In the genomic region with DNA sequence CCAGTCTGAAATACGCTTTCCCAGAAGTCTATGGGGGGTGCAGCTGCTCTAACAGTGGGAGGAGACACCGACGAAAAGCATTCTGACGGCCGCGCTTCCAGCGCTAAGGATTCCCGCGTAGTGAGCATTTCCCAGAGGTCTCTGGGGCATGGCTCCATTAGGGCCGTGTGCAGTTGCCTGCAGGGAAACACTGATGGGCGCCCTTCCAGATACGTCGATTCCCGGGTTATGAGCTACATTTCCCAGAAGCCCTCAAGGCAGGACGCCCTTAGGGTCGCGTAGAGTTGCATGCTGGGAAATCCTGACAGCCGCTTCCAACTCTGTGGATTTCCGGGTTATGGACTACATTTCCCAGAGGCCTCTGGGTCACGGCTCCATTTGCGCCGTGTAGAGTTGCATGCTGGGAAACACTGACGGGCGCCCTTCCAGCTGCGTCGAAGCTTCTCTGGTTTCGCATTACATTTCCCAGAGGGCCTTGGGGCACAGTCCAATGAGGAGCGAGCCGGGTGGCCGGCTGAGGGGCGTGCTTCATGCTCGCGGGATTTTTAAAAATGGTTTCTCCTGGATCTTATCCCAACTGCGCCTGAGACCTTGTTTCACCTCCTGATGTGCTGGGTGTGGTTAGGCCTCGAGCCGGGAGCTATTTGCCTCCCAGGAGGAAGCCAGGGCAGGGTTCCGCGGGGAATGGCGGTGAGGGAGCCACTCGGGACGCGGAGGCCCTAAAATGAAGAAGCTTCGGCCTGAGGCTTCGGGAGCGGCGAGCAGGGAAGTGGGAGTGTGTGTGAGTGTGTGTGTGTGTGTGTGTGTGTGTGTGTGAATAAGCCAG, we compare ENCODE assay signal across 2 cellular contexts.
TF ChIP-seq lines count a peak whose summit lies in the region.

No MANE protein-coding gene starts in this region.

TF ChIP-seq in GM23338, 12 proteins besides CTCF, POLR2A, EP300 and RAD21 (continued from another document and continues in another):
- TF ChIP-seq, protein P1, sequence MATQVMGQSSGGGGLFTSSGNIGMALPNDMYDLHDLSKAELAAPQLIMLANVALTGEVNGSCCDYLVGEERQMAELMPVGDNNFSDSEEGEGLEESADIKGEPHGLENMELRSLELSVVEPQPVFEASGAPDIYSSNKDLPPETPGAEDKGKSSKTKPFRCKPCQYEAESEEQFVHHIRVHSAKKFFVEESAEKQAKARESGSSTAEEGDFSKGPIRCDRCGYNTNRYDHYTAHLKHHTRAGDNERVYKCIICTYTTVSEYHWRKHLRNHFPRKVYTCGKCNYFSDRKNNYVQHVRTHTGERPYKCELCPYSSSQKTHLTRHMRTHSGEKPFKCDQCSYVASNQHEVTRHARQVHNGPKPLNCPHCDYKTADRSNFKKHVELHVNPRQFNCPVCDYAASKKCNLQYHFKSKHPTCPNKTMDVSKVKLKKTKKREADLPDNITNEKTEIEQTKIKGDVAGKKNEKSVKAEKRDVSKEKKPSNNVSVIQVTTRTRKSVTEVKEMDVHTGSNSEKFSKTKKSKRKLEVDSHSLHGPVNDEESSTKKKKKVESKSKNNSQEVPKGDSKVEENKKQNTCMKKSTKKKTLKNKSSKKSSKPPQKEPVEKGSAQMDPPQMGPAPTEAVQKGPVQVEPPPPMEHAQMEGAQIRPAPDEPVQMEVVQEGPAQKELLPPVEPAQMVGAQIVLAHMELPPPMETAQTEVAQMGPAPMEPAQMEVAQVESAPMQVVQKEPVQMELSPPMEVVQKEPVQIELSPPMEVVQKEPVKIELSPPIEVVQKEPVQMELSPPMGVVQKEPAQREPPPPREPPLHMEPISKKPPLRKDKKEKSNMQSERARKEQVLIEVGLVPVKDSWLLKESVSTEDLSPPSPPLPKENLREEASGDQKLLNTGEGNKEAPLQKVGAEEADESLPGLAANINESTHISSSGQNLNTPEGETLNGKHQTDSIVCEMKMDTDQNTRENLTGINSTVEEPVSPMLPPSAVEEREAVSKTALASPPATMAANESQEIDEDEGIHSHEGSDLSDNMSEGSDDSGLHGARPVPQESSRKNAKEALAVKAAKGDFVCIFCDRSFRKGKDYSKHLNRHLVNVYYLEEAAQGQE (IDR thresholded peaks at IDR 0.05; ENCODE audit: unreplicated experiment), result no peak
- TF ChIP-seq, protein P2, sequence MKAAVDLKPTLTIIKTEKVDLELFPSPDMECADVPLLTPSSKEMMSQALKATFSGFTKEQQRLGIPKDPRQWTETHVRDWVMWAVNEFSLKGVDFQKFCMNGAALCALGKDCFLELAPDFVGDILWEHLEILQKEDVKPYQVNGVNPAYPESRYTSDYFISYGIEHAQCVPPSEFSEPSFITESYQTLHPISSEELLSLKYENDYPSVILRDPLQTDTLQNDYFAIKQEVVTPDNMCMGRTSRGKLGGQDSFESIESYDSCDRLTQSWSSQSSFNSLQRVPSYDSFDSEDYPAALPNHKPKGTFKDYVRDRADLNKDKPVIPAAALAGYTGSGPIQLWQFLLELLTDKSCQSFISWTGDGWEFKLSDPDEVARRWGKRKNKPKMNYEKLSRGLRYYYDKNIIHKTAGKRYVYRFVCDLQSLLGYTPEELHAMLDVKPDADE (IDR thresholded peaks at IDR 0.05), result peak; percentile 96
- TF ChIP-seq ZNF331 (CRISPR knock-in tag; IDR thresholded peaks at IDR 0.05; ENCODE audit: low read depth) (no peak), CREB1 (CRISPR knock-in tag; IDR thresholded peaks at IDR 0.05; ENCODE audit: low read depth) (peak; percentile 95), JUNB (IDR thresholded peaks at IDR 0.05; ENCODE audit: unreplicated experiment) (no peak), STAT1 (IDR thresholded peaks at IDR 0.05; ENCODE audit: unreplicated experiment) (no peak)
- TF ChIP-seq, protein P3, sequence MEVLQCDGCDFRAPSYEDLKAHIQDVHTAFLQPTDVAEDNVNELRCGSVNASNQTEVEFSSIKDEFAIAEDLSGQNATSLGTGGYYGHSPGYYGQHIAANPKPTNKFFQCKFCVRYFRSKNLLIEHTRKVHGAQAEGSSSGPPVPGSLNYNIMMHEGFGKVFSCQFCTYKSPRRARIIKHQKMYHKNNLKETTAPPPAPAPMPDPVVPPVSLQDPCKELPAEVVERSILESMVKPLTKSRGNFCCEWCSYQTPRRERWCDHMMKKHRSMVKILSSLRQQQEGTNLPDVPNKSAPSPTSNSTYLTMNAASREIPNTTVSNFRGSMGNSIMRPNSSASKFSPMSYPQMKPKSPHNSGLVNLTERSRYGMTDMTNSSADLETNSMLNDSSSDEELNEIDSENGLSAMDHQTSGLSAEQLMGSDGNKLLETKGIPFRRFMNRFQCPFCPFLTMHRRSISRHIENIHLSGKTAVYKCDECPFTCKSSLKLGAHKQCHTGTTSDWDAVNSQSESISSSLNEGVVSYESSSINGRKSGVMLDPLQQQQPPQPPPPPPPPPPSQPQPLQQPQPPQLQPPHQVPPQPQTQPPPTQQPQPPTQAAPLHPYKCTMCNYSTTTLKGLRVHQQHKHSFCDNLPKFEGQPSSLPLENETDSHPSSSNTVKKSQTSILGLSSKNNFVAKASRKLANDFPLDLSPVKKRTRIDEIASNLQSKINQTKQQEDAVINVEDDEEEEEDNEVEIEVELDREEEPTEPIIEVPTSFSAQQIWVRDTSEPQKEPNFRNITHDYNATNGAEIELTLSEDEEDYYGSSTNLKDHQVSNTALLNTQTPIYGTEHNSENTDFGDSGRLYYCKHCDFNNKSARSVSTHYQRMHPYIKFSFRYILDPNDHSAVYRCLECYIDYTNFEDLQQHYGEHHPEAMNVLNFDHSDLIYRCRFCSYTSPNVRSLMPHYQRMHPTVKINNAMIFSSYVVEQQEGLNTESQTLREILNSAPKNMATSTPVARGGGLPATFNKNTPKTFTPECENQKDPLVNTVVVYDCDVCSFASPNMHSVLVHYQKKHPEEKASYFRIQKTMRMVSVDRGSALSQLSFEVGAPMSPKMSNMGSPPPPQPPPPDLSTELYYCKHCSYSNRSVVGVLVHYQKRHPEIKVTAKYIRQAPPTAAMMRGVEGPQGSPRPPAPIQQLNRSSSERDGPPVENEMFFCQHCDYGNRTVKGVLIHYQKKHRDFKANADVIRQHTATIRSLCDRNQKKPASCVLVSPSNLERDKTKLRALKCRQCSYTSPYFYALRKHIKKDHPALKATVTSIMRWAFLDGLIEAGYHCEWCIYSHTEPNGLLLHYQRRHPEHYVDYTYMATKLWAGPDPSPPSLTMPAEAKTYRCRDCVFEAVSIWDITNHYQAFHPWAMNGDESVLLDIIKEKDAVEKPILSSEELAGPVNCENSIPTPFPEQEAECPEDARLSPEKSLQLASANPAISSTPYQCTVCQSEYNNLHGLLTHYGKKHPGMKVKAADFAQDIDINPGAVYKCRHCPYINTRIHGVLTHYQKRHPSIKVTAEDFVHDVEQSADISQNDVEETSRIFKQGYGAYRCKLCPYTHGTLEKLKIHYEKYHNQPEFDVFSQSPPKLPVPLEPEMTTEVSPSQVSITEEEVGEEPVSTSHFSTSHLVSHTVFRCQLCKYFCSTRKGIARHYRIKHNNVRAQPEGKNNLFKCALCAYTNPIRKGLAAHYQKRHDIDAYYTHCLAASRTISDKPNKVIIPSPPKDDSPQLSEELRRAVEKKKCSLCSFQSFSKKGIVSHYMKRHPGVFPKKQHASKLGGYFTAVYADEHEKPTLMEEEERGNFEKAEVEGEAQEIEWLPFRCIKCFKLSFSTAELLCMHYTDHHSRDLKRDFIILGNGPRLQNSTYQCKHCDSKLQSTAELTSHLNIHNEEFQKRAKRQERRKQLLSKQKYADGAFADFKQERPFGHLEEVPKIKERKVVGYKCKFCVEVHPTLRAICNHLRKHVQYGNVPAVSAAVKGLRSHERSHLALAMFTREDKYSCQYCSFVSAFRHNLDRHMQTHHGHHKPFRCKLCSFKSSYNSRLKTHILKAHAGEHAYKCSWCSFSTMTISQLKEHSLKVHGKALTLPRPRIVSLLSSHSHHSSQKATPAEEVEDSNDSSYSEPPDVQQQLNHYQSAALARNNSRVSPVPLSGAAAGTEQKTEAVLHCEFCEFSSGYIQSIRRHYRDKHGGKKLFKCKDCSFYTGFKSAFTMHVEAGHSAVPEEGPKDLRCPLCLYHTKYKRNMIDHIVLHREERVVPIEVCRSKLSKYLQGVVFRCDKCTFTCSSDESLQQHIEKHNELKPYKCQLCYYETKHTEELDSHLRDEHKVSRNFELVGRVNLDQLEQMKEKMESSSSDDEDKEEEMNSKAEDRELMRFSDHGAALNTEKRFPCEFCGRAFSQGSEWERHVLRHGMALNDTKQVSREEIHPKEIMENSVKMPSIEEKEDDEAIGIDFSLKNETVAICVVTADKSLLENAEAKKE (CRISPR knock-in tag; IDR thresholded peaks at IDR 0.05), result no peak

TF ChIP-seq in SK-N-SH treated with all-trans-retinoic acid at 6 μM for 48 hours, 23 proteins besides CTCF, POLR2A, EP300 and RAD21 (continued from another document):
- TF ChIP-seq CSDC2 (CRISPR knock-in tag; IDR thresholded peaks at IDR 0.05), result peak; percentile 81; the same call in 1 of the 2 replicates
- TF ChIP-seq SNAI2 (CRISPR knock-in tag; IDR thresholded peaks at IDR 0.05), result 0 out of 2 replicates have a peak, but pooled peaks have one; percentile 17
- no peak for TF ChIP-seq ARNTL (CRISPR knock-in tag; IDR thresholded peaks at IDR 0.05; ENCODE audit: borderline replicate concordance, low read depth)
TF ChIP-seq in SK-N-SH treated with all-trans-retinoic acid at 6 μM for 48 hours: peak in this region for 4.
